ENCODE assay signal across 1 cellular context in the genomic region with DNA sequence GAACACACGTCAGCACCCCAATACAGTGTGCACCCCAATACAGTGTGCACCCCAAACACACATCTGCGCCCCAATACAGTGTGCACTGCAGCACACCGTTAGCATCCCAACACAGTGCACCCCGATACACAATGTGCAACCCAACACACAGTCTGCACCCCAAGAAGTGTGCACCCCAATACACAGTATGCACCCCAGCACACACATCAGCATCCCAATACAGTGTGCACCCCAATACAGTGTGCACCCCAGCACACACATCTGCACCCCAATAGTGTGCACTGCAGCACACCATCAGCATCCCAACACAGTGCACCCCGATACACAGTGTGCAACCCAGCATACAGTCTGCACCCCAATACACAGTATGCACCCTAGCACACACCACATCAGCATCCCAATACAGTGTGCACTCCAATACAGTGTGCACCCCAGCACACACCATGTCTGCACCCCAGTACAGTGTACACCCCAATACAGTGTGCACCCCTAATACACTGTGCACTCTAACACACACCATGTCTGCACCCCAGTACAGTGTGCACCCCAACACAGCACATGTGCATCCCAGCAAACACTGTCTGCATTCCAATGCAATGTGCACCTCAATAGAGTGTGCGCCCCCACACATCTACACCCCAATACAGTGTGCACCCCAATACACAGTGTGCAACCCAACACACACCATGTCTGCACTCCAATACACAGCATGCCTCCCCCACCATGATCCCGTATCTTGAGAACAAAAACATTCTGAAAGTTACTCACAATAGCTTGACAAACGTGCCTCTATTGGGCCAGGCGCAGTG.
TF ChIP-seq lines count a peak whose summit lies in the region.

No MANE protein-coding gene starts in this region.

TF ChIP-seq in K562, 482 proteins besides CTCF, POLR2A, EP300 and RAD21 (continued from another document):
- TF ChIP-seq, protein P1, sequence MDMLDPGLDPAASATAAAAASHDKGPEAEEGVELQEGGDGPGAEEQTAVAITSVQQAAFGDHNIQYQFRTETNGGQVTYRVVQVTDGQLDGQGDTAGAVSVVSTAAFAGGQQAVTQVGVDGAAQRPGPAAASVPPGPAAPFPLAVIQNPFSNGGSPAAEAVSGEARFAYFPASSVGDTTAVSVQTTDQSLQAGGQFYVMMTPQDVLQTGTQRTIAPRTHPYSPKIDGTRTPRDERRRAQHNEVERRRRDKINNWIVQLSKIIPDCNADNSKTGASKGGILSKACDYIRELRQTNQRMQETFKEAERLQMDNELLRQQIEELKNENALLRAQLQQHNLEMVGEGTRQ (CRISPR knock-in tag; IDR thresholded peaks at IDR 0.05), result no peak
- TF ChIP-seq MIER1 (IDR thresholded peaks at IDR 0.05; ENCODE audit: low read depth) (no peak), NCOR1 (IDR thresholded peaks at IDR 0.05) (peak; percentile 28; the same call in 1 of the 2 replicates), POU5F1 (IDR thresholded peaks at IDR 0.05; ENCODE audit: borderline replicate concordance, low read depth, low read length, partially characterized antibody) (no peak), CBX5 (IDR thresholded peaks at IDR 0.05; ENCODE audit: borderline replicate concordance, low read depth) (0 out of 2 replicates have a peak, but pooled peaks have one; percentile 4), MYBL2 (IDR thresholded peaks at IDR 0.05; ENCODE audit: low read depth) (no peak), MYBL2 (CRISPR knock-in tag; IDR thresholded peaks at IDR 0.05; ENCODE audit: borderline replicate concordance) (no peak), ZNF76 (CRISPR knock-in tag; IDR thresholded peaks at IDR 0.05; ENCODE audit: borderline replicate concordance) (no peak), FOXA3 (CRISPR knock-in tag; conservative IDR thresholded peaks at IDR 0.05 in 1 of 2, IDR thresholded peaks at IDR 0.05 in 1 of 2) (0 out of 4 replicates have a peak, but pooled peaks of 1 of the 2 experiments have one; percentile 26), TAF15 (IDR thresholded peaks at IDR 0.05; ENCODE audit: low read depth, low read length) (no peak), PRPF4 (IDR thresholded peaks at IDR 0.05; ENCODE audit: insufficient read depth, low read depth, low read length, poor library complexity, severe bottlenecking) (no peak), ERF (CRISPR knock-in tag; IDR thresholded peaks at IDR 0.05) (no peak)
- TF ChIP-seq, protein P2, sequence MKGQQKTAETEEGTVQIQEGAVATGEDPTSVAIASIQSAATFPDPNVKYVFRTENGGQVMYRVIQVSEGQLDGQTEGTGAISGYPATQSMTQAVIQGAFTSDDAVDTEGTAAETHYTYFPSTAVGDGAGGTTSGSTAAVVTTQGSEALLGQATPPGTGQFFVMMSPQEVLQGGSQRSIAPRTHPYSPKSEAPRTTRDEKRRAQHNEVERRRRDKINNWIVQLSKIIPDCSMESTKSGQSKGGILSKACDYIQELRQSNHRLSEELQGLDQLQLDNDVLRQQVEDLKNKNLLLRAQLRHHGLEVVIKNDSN (CRISPR knock-in tag; IDR thresholded peaks at IDR 0.05), result 0 out of 2 replicates have a peak, but pooled peaks have one; percentile 21
- TF ChIP-seq, protein P3, sequence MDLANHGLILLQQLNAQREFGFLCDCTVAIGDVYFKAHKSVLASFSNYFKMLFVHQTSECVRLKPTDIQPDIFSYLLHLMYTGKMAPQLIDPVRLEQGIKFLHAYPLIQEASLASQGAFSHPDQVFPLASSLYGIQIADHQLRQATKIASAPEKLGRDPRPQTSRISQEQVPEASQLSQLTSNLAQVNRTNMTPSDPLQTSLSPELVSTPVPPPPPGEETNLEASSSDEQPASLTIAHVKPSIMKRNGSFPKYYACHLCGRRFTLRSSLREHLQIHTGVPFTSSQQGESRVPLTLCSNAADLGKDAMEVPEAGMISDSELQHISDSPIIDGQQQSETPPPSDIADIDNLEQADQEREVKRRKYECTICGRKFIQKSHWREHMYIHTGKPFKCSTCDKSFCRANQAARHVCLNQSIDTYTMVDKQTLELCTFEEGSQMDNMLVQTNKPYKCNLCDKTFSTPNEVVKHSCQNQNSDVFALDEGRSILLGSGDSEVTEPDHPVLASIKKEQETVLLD (IDR thresholded peaks at IDR 0.05), result peak; percentile 87
